Comparison of ENCODE assay signal across 9 cellular contexts in genomic region chr17:14310101-14310500, GRCh38. TPM values are rescaled to one million over a fixed set of nuclear protein-coding genes. Genes with fewer than 3 reads are reported as not detected.
A peak's percentile ranks its signal among the peaks of the same experiment; 100 is the strongest.
DNase-seq lines count a peak whose midpoint lies in the region; ATAC-seq and TF ChIP-seq lines count a peak whose summit lies in the region.
"Had no signal": no experiment of that assay in that cellular context is flagged by ENCODE, and none has a peak within 500 bp of the region (broad histone marks: within the 10 kb centered on the region; RNA-seq: fewer than 3 reads in every experiment).

No MANE protein-coding gene starts in this region.

- no peak for TF ChIP-seq POLR2A in gastrocnemius medialis (IDR thresholded peaks at IDR 0.05)

- peak overlapping the region; percentile 44 for H3K9ac ChIP-seq in iPS-18a (ENCODE audit: low read length)

- H3K4me3 Mint-ChIP-seq in T-helper 1 cell treated with Interleukin-12 subunit alpha and Interleukin-12 subunit beta and Interleukin-4 antibody, amounts not matched to agents 30 μg/mL and 1 μg/mL, for 36 hours: peak overlapping the region; percentile 39

- H3K4me3 ChIP-seq in astrocyte of the spinal cord (ENCODE audit: low read depth, low read length) (peak overlapping the region; percentile 51), iPS-18a (ENCODE audit: low read length) (peak overlapping the region; percentile 67), gastrocnemius medialis (peak overlapping the region; percentile 52 to 74 (median 62))

- in situ Hi-C loops in astrocyte of the spinal cord (cut with HindIII; ENCODE audit: low sequenced_read_pairs): no loop called here
- in situ Hi-C loops in gastrocnemius medialis (cut with MboI; ENCODE audit: low sequenced_read_pairs in 4 of 4): loop anchor here in 2 of 4 donors (10.0 to 25.0 kb wide), 3 partner anchors 715 to 973 kb away; no protein-coding TSS in a partner anchor

- TF ChIP-seq CTCF in astrocyte of the spinal cord (IDR thresholded peaks at IDR 0.05; ENCODE audit: low read depth, low read length) (no peak), gastrocnemius medialis (IDR thresholded peaks at IDR 0.05 in 4 of 5, conservative IDR thresholded peaks at IDR 0.05 in 1 of 5) (no peak)

- intact Hi-C loops in gastrocnemius medialis (cut with DNase I; ENCODE audit: low total_unique reads): no loop called here

- no peak for ATAC-seq in gastrocnemius medialis
- no peak for ATAC-seq in GM21737 (IDR thresholded peaks at IDR 0.05; ENCODE audit: unreplicated experiment)

- H3K36me3 ChIP-seq in iPS-18a (ENCODE audit: control insufficient read depth, low read depth, low read length) (no peaks in the 10 kb centered on the region), gastrocnemius medialis (no peaks in the 10 kb centered on the region)
- H3K36me3 ChIP-seq: ovary had no signal

- H3K9me3 ChIP-seq in iPS-18a (ENCODE audit: control insufficient read depth, low read depth, low read length) (no peaks in the 10 kb centered on the region), gastrocnemius medialis (no peaks in the 10 kb centered on the region)
- H3K9me3 ChIP-seq: ovary had no signal

- H3K27ac ChIP-seq in iPS-18a (ENCODE audit: low read length) (no peak overlapping the region), gastrocnemius medialis (no peak overlapping the region)
- H3K27ac ChIP-seq: ovary had no signal

- peaks cover 53% of the 10 kb centered on the region for H3K36me3 Mint-ChIP-seq in T-helper 1 cell treated with Interleukin-12 subunit alpha and Interleukin-12 subunit beta and Interleukin-4 antibody, amounts not matched to agents 30 μg/mL and 1 μg/mL, for 36 hours (ENCODE audit: low read depth)

- no peaks in the 10 kb centered on the region for H3K9me3 Mint-ChIP-seq in T-helper 1 cell treated with Interleukin-12 subunit alpha and Interleukin-12 subunit beta and Interleukin-4 antibody, amounts not matched to agents 30 μg/mL and 1 μg/mL, for 36 hours

- DNase-seq in T-helper 1 cell (no peak), astrocyte of the spinal cord (ENCODE audit: low read depth, low spot score) (no peak), gastrocnemius medialis (no peak), NCI-H748 (lab: John Stamatoyannopoulos, UW; ENCODE audit: unreplicated experiment) (no peak), HK-2 (ENCODE audit: unreplicated experiment) (no peak)

- H3K4me1 Mint-ChIP-seq in T-helper 1 cell treated with Interleukin-12 subunit alpha and Interleukin-12 subunit beta and Interleukin-4 antibody, amounts not matched to agents 30 μg/mL and 1 μg/mL, for 36 hours (ENCODE audit: low read depth): peaks cover 49% of the 10 kb centered on the region

- H3K27me3 ChIP-seq in iPS-18a (ENCODE audit: control insufficient read depth, insufficient read depth, low read length) (peaks cover 23% of the 10 kb centered on the region), gastrocnemius medialis (peaks cover 12 to 47% (median 40%) of the 10 kb centered on the region in 3 donors)
- H3K27me3 ChIP-seq: ovary had no signal

- no peak overlapping the region for H3K27ac Mint-ChIP-seq in T-helper 1 cell treated with Interleukin-12 subunit alpha and Interleukin-12 subunit beta and Interleukin-4 antibody, amounts not matched to agents 30 μg/mL and 1 μg/mL, for 36 hours

- H3K4me1 ChIP-seq in iPS-18a (ENCODE audit: control insufficient read depth, low read depth, low read length) (peaks cover 58% of the 10 kb centered on the region), gastrocnemius medialis (peaks cover 9 to 15% of the 10 kb centered on the region in 2 donors)

- no peaks in the 10 kb centered on the region for H3K27me3 Mint-ChIP-seq in T-helper 1 cell treated with Interleukin-12 subunit alpha and Interleukin-12 subunit beta and Interleukin-4 antibody, amounts not matched to agents 30 μg/mL and 1 μg/mL, for 36 hours (ENCODE audit: low read depth)

RNA-seq across cellular contexts. Expression of gene HS3ST3B1, which starts 9.2 kb away (rescaled TPM):
- 1 to 10 TPM in 2 of 4 donors, under 1 TPM in 2; 0.10 to 4.0 (median 0.82) TPM for total RNA-seq in gastrocnemius medialis
